ENCODE assay signal across 9 cellular contexts in genomic region chr5:142322747-142323479, GRCh38. TPM values are rescaled to one million over a fixed set of nuclear protein-coding genes. Genes with fewer than 3 reads are reported as not detected.
DNase-seq lines count a peak whose midpoint lies in the region; ATAC-seq and TF ChIP-seq lines count a peak whose summit lies in the region.
"Had no signal": no experiment of that assay in that cellular context is flagged by ENCODE, and none has a peak within 500 bp of the region (broad histone marks: within the 10 kb centered on the region; RNA-seq: fewer than 3 reads in every experiment).

No MANE protein-coding gene starts in this region.

- ATAC-seq in stimulated activated naive CD8-positive, alpha-beta T cell treated with anti-CD3 and anti-CD28 coated beads, Interleukin-15, Interleukin-2, amounts not matched to agents 100 U/mL and 50 U/mL, for 24 hours = no peak
- ATAC-seq in lower lobe of right lung = no peak
- no peak for ATAC-seq in HG03460 (IDR thresholded peaks at IDR 0.05; ENCODE audit: unreplicated experiment)
- no peak for ATAC-seq in GM21528 (IDR thresholded peaks at IDR 0.05; ENCODE audit: low FRiP score, unreplicated experiment)
- no peak for ATAC-seq in GM19324 (IDR thresholded peaks at IDR 0.05; ENCODE audit: low FRiP score, unreplicated experiment)

- peak overlapping the region; percentile 76 for H3K4me3 ChIP-seq in lower lobe of right lung

- no peaks in the 10 kb centered on the region for H3K9me3 ChIP-seq in lower lobe of right lung

- peak overlapping the region; percentile 85 for H3K4me3 Mint-ChIP-seq in stimulated activated naive CD8-positive, alpha-beta T cell treated with anti-CD3 and anti-CD28 coated beads, Interleukin-15, Interleukin-2, amounts not matched to agents 100 ng/mL and 50 ng/mL, for 24 hours

- no peaks in the 10 kb centered on the region for H3K36me3 ChIP-seq in lower lobe of right lung

- H3K4me1 ChIP-seq in lower lobe of right lung = peaks cover 77% of the 10 kb centered on the region

- no peak for DNase-seq in stimulated activated naive CD8-positive, alpha-beta T cell treated with anti-CD3 and anti-CD28 coated beads, Interleukin-15, Interleukin-2, amounts not matched to agents 100 U/mL and 50 U/mL, for 24 hours
- DNase-seq in lower lobe of right lung (no peak), HPDE6-E6E7 (ENCODE audit: extremely low spot score) (no peak)
- DNase-seq: DMS79 had no signal

- no peak overlapping the region for H3K27ac Mint-ChIP-seq in stimulated activated naive CD8-positive, alpha-beta T cell treated with anti-CD3 and anti-CD28 coated beads, Interleukin-15, Interleukin-2, amounts not matched to agents 100 ng/mL and 50 ng/mL, for 24 hours

- no peak for TF ChIP-seq CTCF in lower lobe of right lung (IDR thresholded peaks at IDR 0.05)

- H3K36me3 Mint-ChIP-seq in stimulated activated naive CD8-positive, alpha-beta T cell treated with anti-CD3 and anti-CD28 coated beads, Interleukin-15, Interleukin-2, amounts not matched to agents 100 ng/mL and 50 ng/mL, for 24 hours (ENCODE audit: low read depth) = no peaks in the 10 kb centered on the region

- H3K27me3 Mint-ChIP-seq in stimulated activated naive CD8-positive, alpha-beta T cell treated with anti-CD3 and anti-CD28 coated beads, Interleukin-15, Interleukin-2, amounts not matched to agents 100 ng/mL and 50 ng/mL, for 24 hours = peaks cover 54% of the 10 kb centered on the region

- peaks cover 56% of the 10 kb centered on the region for H3K4me1 Mint-ChIP-seq in stimulated activated naive CD8-positive, alpha-beta T cell treated with anti-CD3 and anti-CD28 coated beads, Interleukin-15, Interleukin-2, amounts not matched to agents 100 ng/mL and 50 ng/mL, for 24 hours (ENCODE audit: low read depth)

- H3K9me3 Mint-ChIP-seq in stimulated activated naive CD8-positive, alpha-beta T cell treated with anti-CD3 and anti-CD28 coated beads, Interleukin-15, Interleukin-2, amounts not matched to agents 100 ng/mL and 50 ng/mL, for 24 hours = no peaks in the 10 kb centered on the region

- H3K27me3 ChIP-seq in lower lobe of right lung (ENCODE audit: low read depth) = peaks cover 29% of the 10 kb centered on the region

- intact Hi-C loops in lower lobe of right lung (cut with DNase I) = no loop called here

- peak overlapping the region; percentile 75 for H3K27ac ChIP-seq in cingulate gyrus (ENCODE audit: low read depth, low read length)
- H3K27ac ChIP-seq in lower lobe of right lung = peak overlapping the region; percentile 97

RNA-seq across cellular contexts. Expression of gene SPRY4, which starts 1.9 kb away (rescaled TPM):
- 42.7 TPM for total RNA-seq in lower lobe of right lung
